1 cellular context compared by ENCODE assay signal in the genomic region with DNA sequence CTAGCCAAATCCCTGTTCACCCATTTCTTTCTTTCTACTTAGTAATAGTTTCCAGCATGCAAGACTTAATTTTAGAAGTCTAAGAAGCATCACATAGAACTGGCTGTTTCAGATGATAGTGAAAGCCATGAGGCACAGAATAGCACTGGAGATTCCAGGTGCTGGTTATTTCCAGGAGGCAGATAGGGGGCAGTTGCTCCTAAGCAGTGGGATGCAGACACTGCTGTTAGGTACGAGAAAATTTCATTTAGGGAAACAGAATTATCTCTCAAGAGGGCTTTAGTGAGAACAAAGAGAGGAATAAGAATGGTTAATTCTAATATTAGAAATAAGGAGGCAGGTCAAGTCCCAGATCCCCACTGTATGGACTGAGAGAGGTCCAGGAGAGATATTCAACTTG.
TF ChIP-seq lines count a peak whose summit lies in the region.

No MANE protein-coding gene starts in this region.

TF ChIP-seq in GM23338, 12 proteins besides CTCF, POLR2A, EP300 and RAD21 (continued from another document):
- TF ChIP-seq, protein P1, sequence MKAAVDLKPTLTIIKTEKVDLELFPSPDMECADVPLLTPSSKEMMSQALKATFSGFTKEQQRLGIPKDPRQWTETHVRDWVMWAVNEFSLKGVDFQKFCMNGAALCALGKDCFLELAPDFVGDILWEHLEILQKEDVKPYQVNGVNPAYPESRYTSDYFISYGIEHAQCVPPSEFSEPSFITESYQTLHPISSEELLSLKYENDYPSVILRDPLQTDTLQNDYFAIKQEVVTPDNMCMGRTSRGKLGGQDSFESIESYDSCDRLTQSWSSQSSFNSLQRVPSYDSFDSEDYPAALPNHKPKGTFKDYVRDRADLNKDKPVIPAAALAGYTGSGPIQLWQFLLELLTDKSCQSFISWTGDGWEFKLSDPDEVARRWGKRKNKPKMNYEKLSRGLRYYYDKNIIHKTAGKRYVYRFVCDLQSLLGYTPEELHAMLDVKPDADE (IDR thresholded peaks at IDR 0.05) = no peak
